ENCODE assay signal across 8 cellular contexts in genomic region chr6:34196833-34197195, GRCh38. TPM values are rescaled to one million over a fixed set of nuclear protein-coding genes. Genes with fewer than 3 reads are reported as not detected.
A peak's percentile ranks its signal among the peaks of the same experiment; 100 is the strongest.
DNase-seq lines count a peak whose midpoint lies in the region; ATAC-seq and TF ChIP-seq lines count a peak whose summit lies in the region.

No MANE protein-coding gene starts in this region.

- no peaks in the 10 kb centered on the region for H3K36me3 ChIP-seq in DND-41 (ENCODE audit: insufficient read depth, low read length)
- no peaks in the 10 kb centered on the region for H3K36me3 ChIP-seq in PC-9 (ENCODE audit: low read depth)
- H3K36me3 ChIP-seq in fibroblast of lung (ENCODE audit: control insufficient read depth, insufficient read depth, low read length) = no peaks in the 10 kb centered on the region
- H3K36me3 ChIP-seq in gastrocnemius medialis = no peaks in the 10 kb centered on the region

- ATAC-seq in DND-41 (ENCODE audit: insufficient read depth, low read depth) (no peak), gastrocnemius medialis (no peak), HG02610 (IDR thresholded peaks at IDR 0.05; ENCODE audit: unreplicated experiment) (no peak), GM19023 (IDR thresholded peaks at IDR 0.05; ENCODE audit: unreplicated experiment) (no peak), HG03520 (IDR thresholded peaks at IDR 0.05; ENCODE audit: unreplicated experiment) (no peak)

- CTCF ChIA-PET in PC-9 (lab: Charles Lee) = interaction anchor here (1.0 to 1.7 kb wide), 2 partner anchors 49 to 218 kb away, joined by 6 read pairs; no protein-coding TSS in a partner anchor

- no peaks in the 10 kb centered on the region for H3K9me2 ChIP-seq in PC-9 (ENCODE audit: insufficient read depth)

- H3K9me3 ChIP-seq in DND-41 (ENCODE audit: insufficient read depth, low read length, severe bottlenecking) (no peaks in the 10 kb centered on the region), PC-9 (ENCODE audit: insufficient read depth, low read depth) (no peaks in the 10 kb centered on the region), fibroblast of lung (ENCODE audit: control insufficient read depth, insufficient read depth, low read depth, low read length) (no peaks in the 10 kb centered on the region), gastrocnemius medialis (no peaks in the 10 kb centered on the region)

- POLR2A ChIA-PET in PC-9 (lab: Charles Lee; ENCODE audit: unreplicated experiment) = interaction anchor here (0.6 kb wide), 2 partner anchors 30 to 441 kb away, joined by 5 to 9 read pairs; no protein-coding TSS in a partner anchor

- peaks cover 15% of the 10 kb centered on the region; the same call in 1 of the 2 replicates for H3F3A ChIP-seq in PC-9 (ENCODE audit: insufficient read depth, low read depth)

- intact Hi-C loops in PC-9 (cut with micrococcal nuclease; ENCODE audit: unreplicated experiment) = loop anchor here (1.0 to 2.0 kb wide), 5 partner anchors 32 to 412 kb away; partner anchors contain the start of gene NUDT3
- intact Hi-C loops in gastrocnemius medialis (cut with DNase I; ENCODE audit: low total_unique reads) = loop anchor here (1.0 kb wide), 2 partner anchors 52 to 218 kb away; partner anchors contain the start of gene SMIM29

- peak overlapping the region; percentile 84 for H2AFZ ChIP-seq in DND-41 (ENCODE audit: low read depth, low read length)
- peak overlapping the region; percentile 79 for H2AFZ ChIP-seq in PC-9
- peak overlapping the region; percentile 52 for H2AFZ ChIP-seq in fibroblast of lung (ENCODE audit: low read length)

- TF ChIP-seq CTCF in DND-41 (IDR thresholded peaks at IDR 0.05; ENCODE audit: borderline replicate concordance, extremely low read depth, low read length, poor library complexity, severe bottlenecking) (no peak), PC-9 (conservative IDR thresholded peaks at IDR 0.05) (no peak), fibroblast of lung (conservative IDR thresholded peaks at IDR 0.05 in 1 of 2, IDR thresholded peaks at IDR 0.05 in 1 of 2; ENCODE audit: low read depth in 1 of 2, low read length in 2 of 2) (no peak), gastrocnemius medialis (IDR thresholded peaks at IDR 0.05 in 4 of 5, conservative IDR thresholded peaks at IDR 0.05 in 1 of 5) (no peak)

- peak overlapping the region; percentile 69 for H3K4me2 ChIP-seq in DND-41 (ENCODE audit: insufficient read depth, low read length)
- H3K4me2 ChIP-seq in PC-9 = peak overlapping the region; percentile 91
- H3K4me2 ChIP-seq in fibroblast of lung (ENCODE audit: extremely low read depth, insufficient read depth, low read length) = peak overlapping the region; percentile 61

- H3K4me3 ChIP-seq in DND-41 (ENCODE audit: low read depth in 1 of 2, low read length in 2 of 2) (peak overlapping the region in 1 of 2 experiments; percentile 52; a peak in 2 of 4 replicates), PC-9 (peak overlapping the region; percentile 55), fibroblast of lung (replicated peaks in 1 of 4; ENCODE audit: control extremely low read depth in 1 of 4, insufficient read depth in 1 of 4, low read depth in 3 of 4, low read length in 4 of 4) (peak overlapping the region in 3 of 4 experiments; percentile 13 to 52 (median 41)), gastrocnemius medialis (peak overlapping the region; percentile 56 to 87 (median 64))

- no peaks in the 10 kb centered on the region for H4K20me1 ChIP-seq in DND-41 (ENCODE audit: insufficient read depth, low read length)
- H4K20me1 ChIP-seq in PC-9 (ENCODE audit: insufficient read depth) = no peaks in the 10 kb centered on the region
- H4K20me1 ChIP-seq in fibroblast of lung (ENCODE audit: control insufficient read depth, extremely low read depth, insufficient read depth, low read length) = no peaks in the 10 kb centered on the region

- no peak for DNase-seq in DND-41
- DNase-seq in PC-9 = no peak
- no peak for DNase-seq in fibroblast of lung (ENCODE audit: low read depth in 2 of 2)
- no peak for DNase-seq in gastrocnemius medialis
- DNase-seq in DMS153 treated with DMSO at 0.1 percent for 48 hours (lab: John Stamatoyannopoulos, UW; ENCODE audit: unreplicated experiment) = no peak

- H3K79me2 ChIP-seq in DND-41 (ENCODE audit: insufficient read depth, low read length) (no peaks in the 10 kb centered on the region), PC-9 (ENCODE audit: low read depth) (no peaks in the 10 kb centered on the region), fibroblast of lung (ENCODE audit: control insufficient read depth, insufficient read depth, low read length) (no peaks in the 10 kb centered on the region)

- in situ Hi-C loops in gastrocnemius medialis (cut with MboI; ENCODE audit: low sequenced_read_pairs in 4 of 4) = loop anchor here in 3 of 4 donors (10.0 to 25.0 kb wide), 3 partner anchors 208 to 415 kb away; no protein-coding TSS in a partner anchor

- BruUV-seq in PC-9 (replicated peaks; lab: Mats Ljungman, UMichigan) = no TSS peak

- H3K27ac ChIP-seq in DND-41 (ENCODE audit: low read length) (no peak overlapping the region), PC-9 (no peak overlapping the region), fibroblast of lung (ENCODE audit: insufficient read depth, low read length) (no peak overlapping the region), gastrocnemius medialis (no peak overlapping the region)

- H3K4me1 ChIP-seq in DND-41 (ENCODE audit: insufficient read depth, low read length) (peaks cover 11% of the 10 kb centered on the region), PC-9 (replicated peaks; ENCODE audit: insufficient read depth) (peaks cover 11% of the 10 kb centered on the region), fibroblast of lung (ENCODE audit: control insufficient read depth, extremely low read depth, insufficient read depth, low read length) (peaks cover 3% of the 10 kb centered on the region), gastrocnemius medialis (peaks cover 3 to 5% of the 10 kb centered on the region in 2 donors)

- no peak for TF ChIP-seq POLR2A in gastrocnemius medialis (IDR thresholded peaks at IDR 0.05)

- H3K27me3 ChIP-seq in DND-41 (ENCODE audit: insufficient read depth, low read length, poor library complexity) = peaks cover 7% of the 10 kb centered on the region
- no peaks in the 10 kb centered on the region for H3K27me3 ChIP-seq in PC-9 (ENCODE audit: insufficient read depth, low read depth)
- no peaks in the 10 kb centered on the region for H3K27me3 ChIP-seq in fibroblast of lung (ENCODE audit: control insufficient read depth, insufficient read depth, low read length)
- no peaks in the 10 kb centered on the region for H3K27me3 ChIP-seq in gastrocnemius medialis

- H3K9ac ChIP-seq in DND-41 (ENCODE audit: low read depth, low read length) (peak overlapping the region; percentile 38), fibroblast of lung (ENCODE audit: insufficient read depth, low read length) (no peak overlapping the region)

RNA-seq across cellular contexts. Expression of gene HMGA1, which starts 39.9 kb away (rescaled TPM):
- total RNA-seq in PC-9 (2021) (1,825 and 1,951 TPM in 2 replicates), fibroblast of lung (70.6 and 121 TPM in 2 replicates), gastrocnemius medialis (100 to 1,000 TPM in 3 of 4 donors, 10 to 100 TPM in 1; 74.1 to 163 (median 154) TPM)
- polyA plus RNA-seq in fibroblast of lung = 29.6 and 213 TPM in 2 replicates
- polyA plus RNA-seq in fibroblast of lung (2012) = 195 and 1,020 TPM in 2 replicates
- 321 and 1,177 TPM in 2 replicates for polyA minus RNA-seq in fibroblast of lung (ENCODE audit: low replicate concordance)

RNA-seq across cellular contexts. Expression of gene GRM4, which starts 50.9 kb away (rescaled TPM):
- total RNA-seq in PC-9 (2021) (not detected in 2 replicates), fibroblast of lung (under 0.01 TPM in 2 replicates), gastrocnemius medialis (under 1 TPM in 1 of 4 donors, not detected in 3; 0.03 TPM)
- polyA plus RNA-seq in fibroblast of lung = not detected in 2 replicates
- not detected in 2 replicates for polyA plus RNA-seq in fibroblast of lung (2012)
- not detected in 2 replicates for polyA minus RNA-seq in fibroblast of lung (ENCODE audit: low replicate concordance)

RNA-seq across cellular contexts. Expression of gene SMIM29, which starts 52.0 kb away (rescaled TPM):
- total RNA-seq in PC-9 (2021) (32.8 and 35.2 TPM in 2 replicates), fibroblast of lung (26.5 and 36.3 TPM in 2 replicates), gastrocnemius medialis (10 to 100 TPM; 21.4 to 39.5 (median 33.4) TPM)
- 16.7 and 34.7 TPM in 2 replicates for polyA plus RNA-seq in fibroblast of lung
- polyA plus RNA-seq in fibroblast of lung (2012) = 31.7 and 65.1 TPM in 2 replicates
- 20.7 and 58.1 TPM in 2 replicates for polyA minus RNA-seq in fibroblast of lung (ENCODE audit: low replicate concordance)

Comparison
In these comparisons a context has a peak if more than half of its experiments do, and no peak if none do; other contexts are left out.
1. RNA of gene HMGA1, which starts 39.9 kb away (total RNA-seq): 1,825 to 1,951 TPM in PC-9; 74.1 to 163 TPM in gastrocnemius medialis and 70.6 to 121 TPM in fibroblast of lung; every median in the first group is over 10 times any median in the second.
2. Peak in every context shown above with its lines, with median percentiles within 50 percentile points of each other: H2AFZ ChIP-seq and H3K4me2 ChIP-seq.